Comparison of ENCODE assay signal across 9 cellular contexts in the genomic region with DNA sequence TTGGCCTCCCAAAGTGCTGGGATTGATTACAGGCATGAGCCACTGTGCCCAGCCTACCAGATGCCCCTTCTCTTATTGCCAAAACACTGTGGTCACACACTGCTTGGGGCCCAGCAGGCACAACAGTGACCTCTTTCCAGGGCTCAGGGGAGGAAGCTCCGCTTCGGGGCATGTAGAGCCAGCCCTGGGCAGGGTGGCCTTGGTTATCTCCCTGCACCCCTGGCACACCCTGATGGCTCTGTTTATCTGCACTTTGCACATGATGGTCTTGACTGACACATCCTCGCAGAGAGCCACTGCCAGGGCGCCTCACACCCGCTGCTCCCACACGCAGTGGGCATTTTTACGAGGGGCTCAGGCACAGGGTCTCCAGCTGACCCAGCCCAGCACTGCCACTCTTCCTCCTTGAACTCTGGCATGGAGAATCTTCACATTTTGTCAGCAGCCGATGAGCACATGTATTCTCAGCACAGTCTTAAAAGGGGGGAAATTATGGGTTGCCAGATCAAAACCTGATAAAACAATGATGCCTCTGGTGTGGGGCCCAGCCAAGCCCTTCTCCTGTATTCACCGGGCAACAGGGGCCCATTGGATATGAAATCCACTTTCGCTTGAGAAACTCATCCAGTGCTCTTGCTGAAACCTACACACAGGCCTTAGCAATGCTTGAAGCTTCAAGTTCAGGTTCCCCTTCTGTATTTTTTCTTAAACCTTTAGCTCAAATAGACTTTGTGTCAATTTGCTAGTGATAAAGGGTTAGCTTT. TPM values are rescaled to one million over a fixed set of nuclear protein-coding genes. Genes with fewer than 3 reads are reported as not detected.
DNase-seq lines count a peak whose midpoint lies in the region; ATAC-seq and TF ChIP-seq lines count a peak whose summit lies in the region.
"Had no signal": no experiment of that assay in that cellular context is flagged by ENCODE, and none has a peak within 500 bp of the region (broad histone marks: within the 10 kb centered on the region; RNA-seq: fewer than 3 reads in every experiment).

No MANE protein-coding gene starts in this region.

- ATAC-seq in naive B cell (ENCODE audit: low read depth in 2 of 2): no peak

- H3K9me3 Mint-ChIP-seq in activated T-helper 1 cell treated with anti-CD3 and anti-CD28 coated beads, Interleukin-12 subunit alpha, Interleukin-12 subunit beta, Interleukin-2, Interleukin-4 antibody, amounts not matched to agents 30 ng/mL and 10 ng/mL and 1 ng/mL, durations not matched to agents 14 hours and 24 hours and 36 hours: no peaks in the 10 kb centered on the region
- H3K9me3 Mint-ChIP-seq in naive B cell (no peaks in the 10 kb centered on the region), glutamatergic neuron (ENCODE audit: unreplicated experiment) (peaks cover 3% of the 10 kb centered on the region)

- peaks cover 94% of the 10 kb centered on the region for H3K4me1 Mint-ChIP-seq in activated T-helper 1 cell treated with anti-CD3 and anti-CD28 coated beads, Interleukin-12 subunit alpha, Interleukin-12 subunit beta, Interleukin-2, Interleukin-4 antibody, amounts not matched to agents 30 ng/mL and 10 ng/mL and 1 ng/mL, durations not matched to agents 14 hours and 24 hours and 36 hours (ENCODE audit: low read depth)
- H3K4me1 Mint-ChIP-seq in naive B cell (peaks cover 77 to 99% (median 98%) of the 10 kb centered on the region in 3 donors), glutamatergic neuron (ENCODE audit: low read depth, unreplicated experiment) (peaks cover 5% of the 10 kb centered on the region)

- no peak for TF ChIP-seq CTCF in glutamatergic neuron (IDR thresholded peaks at IDR 0.05; ENCODE audit: partially characterized antibody, unreplicated experiment)

- peak overlapping the region; percentile 75 for H3K4me3 Mint-ChIP-seq in activated T-helper 1 cell treated with anti-CD3 and anti-CD28 coated beads, Interleukin-12 subunit alpha, Interleukin-12 subunit beta, Interleukin-2, Interleukin-4 antibody, amounts not matched to agents 30 ng/mL and 10 ng/mL and 1 ng/mL, durations not matched to agents 14 hours and 24 hours and 36 hours
- H3K4me3 Mint-ChIP-seq in naive B cell (peak overlapping the region in 7 of 8 donors; percentile 7 to 76 (median 50)), glutamatergic neuron (ENCODE audit: unreplicated experiment) (no peak overlapping the region)

- H3K36me3 Mint-ChIP-seq in activated T-helper 1 cell treated with anti-CD3 and anti-CD28 coated beads, Interleukin-12 subunit alpha, Interleukin-12 subunit beta, Interleukin-2, Interleukin-4 antibody, amounts not matched to agents 30 ng/mL and 10 ng/mL and 1 ng/mL, durations not matched to agents 14 hours and 24 hours and 36 hours (ENCODE audit: low read depth): peaks cover 35% of the 10 kb centered on the region
- H3K36me3 Mint-ChIP-seq in naive B cell (peaks cover 0 to 10% of the 10 kb centered on the region in 2 donors), glutamatergic neuron (ENCODE audit: unreplicated experiment) (no peaks in the 10 kb centered on the region)

- peak; percentile 46 for DNase-seq in stimulated activated CD4-positive, alpha-beta T cell treated with anti-CD3 and anti-CD28 coated beads, Interleukin-1b, Interleukin-23, amount 100 ng/mL, for 48 hours
- DNase-seq in stimulated activated CD4-positive, alpha-beta T cell treated with anti-CD3 and anti-CD28 coated beads, Interleukin-4, amount 100 ng/mL, for 24 hours: no peak
- DNase-seq in activated T-helper 1 cell treated with anti-CD3 and anti-CD28 coated beads, Interleukin-12 subunit alpha, Interleukin-12 subunit beta, Interleukin-2, Interleukin-4 antibody, amounts not matched to agents 30 ng/mL and 10 ng/mL and 1 ng/mL, durations not matched to agents 14 hours and 24 hours and 36 hours (ENCODE audit: low spot score): no peak
- DNase-seq in naive B cell: no peak
- DNase-seq in SW480 (ENCODE audit: low spot score): no peak
- DNase-seq in glutamatergic neuron: no peak
- DNase-seq in T-helper 9 cell: no peak
- DNase-seq in stimulated activated naive CD4-positive, alpha-beta T cell (lab: John Stamatoyannopoulos, UW): no peak
- DNase-seq: WERI-Rb-1 had no signal

- intact Hi-C loops in activated T-helper 1 cell treated with anti-CD3 and anti-CD28 coated beads, Interleukin-12 subunit alpha, Interleukin-12 subunit beta, Interleukin-2, Interleukin-4 antibody, amounts not matched to agents 30 ng/mL and 10 ng/mL and 1 ng/mL, durations not matched to agents 14 hours and 24 hours and 36 hours (cut with micrococcal nuclease): no loop called here

- peak overlapping the region; percentile 97 for H3K27ac Mint-ChIP-seq in activated T-helper 1 cell treated with anti-CD3 and anti-CD28 coated beads, Interleukin-12 subunit alpha, Interleukin-12 subunit beta, Interleukin-2, Interleukin-4 antibody, amounts not matched to agents 30 ng/mL and 10 ng/mL and 1 ng/mL, durations not matched to agents 14 hours and 24 hours and 36 hours
- H3K27ac Mint-ChIP-seq in naive B cell: peak overlapping the region; percentile 70 to 99 (median 90)
- no peak overlapping the region for H3K27ac Mint-ChIP-seq in glutamatergic neuron (ENCODE audit: unreplicated experiment)

- no peaks in the 10 kb centered on the region for H3K27me3 Mint-ChIP-seq in activated T-helper 1 cell treated with anti-CD3 and anti-CD28 coated beads, Interleukin-12 subunit alpha, Interleukin-12 subunit beta, Interleukin-2, Interleukin-4 antibody, amounts not matched to agents 30 ng/mL and 10 ng/mL and 1 ng/mL, durations not matched to agents 14 hours and 24 hours and 36 hours (ENCODE audit: insufficient read depth)
- H3K27me3 Mint-ChIP-seq in naive B cell: no peaks in the 10 kb centered on the region
- peaks cover 5% of the 10 kb centered on the region for H3K27me3 Mint-ChIP-seq in glutamatergic neuron (ENCODE audit: unreplicated experiment)

RNA-seq across cellular contexts. Expression of a gene that starts 5.9 kb away (rescaled TPM):
- total RNA-seq in activated T-helper 1 cell treated with anti-CD3 and anti-CD28 coated beads, Interleukin-12 subunit alpha, Interleukin-12 subunit beta, Interleukin-2, Interleukin-4 antibody, amounts not matched to agents 30 ng/mL and 10 ng/mL and 1 ng/mL, durations not matched to agents 14 hours and 24 hours and 36 hours: 125 and 130 TPM in 2 replicates
- polyA plus RNA-seq in naive B cell (ENCODE audit: low read depth in 6 of 6): 100 to 1,000 TPM; 110 to 134 (median 116) TPM
- total RNA-seq in glutamatergic neuron (ENCODE audit: unreplicated experiment): 2.0 TPM

Comparison
In these comparisons a context has a peak if more than half of its experiments do, and no peak if none do; other contexts are left out.
1. RNA of a gene that starts 5.9 kb away (total RNA-seq): 125 to 130 TPM in activated T-helper 1 cell treated with anti-CD3 and anti-CD28 coated beads, Interleukin-12 subunit alpha, Interleukin-12 subunit beta, Interleukin-2, Interleukin-4 antibody, amounts not matched to agents 30 ng/mL and 10 ng/mL and 1 ng/mL, durations not matched to agents 14 hours and 24 hours and 36 hours; 2.0 TPM in glutamatergic neuron (single experiment); every median in the first group is over 10 times any median in the second.